1 cellular context compared by ENCODE assay signal in the genomic region with DNA sequence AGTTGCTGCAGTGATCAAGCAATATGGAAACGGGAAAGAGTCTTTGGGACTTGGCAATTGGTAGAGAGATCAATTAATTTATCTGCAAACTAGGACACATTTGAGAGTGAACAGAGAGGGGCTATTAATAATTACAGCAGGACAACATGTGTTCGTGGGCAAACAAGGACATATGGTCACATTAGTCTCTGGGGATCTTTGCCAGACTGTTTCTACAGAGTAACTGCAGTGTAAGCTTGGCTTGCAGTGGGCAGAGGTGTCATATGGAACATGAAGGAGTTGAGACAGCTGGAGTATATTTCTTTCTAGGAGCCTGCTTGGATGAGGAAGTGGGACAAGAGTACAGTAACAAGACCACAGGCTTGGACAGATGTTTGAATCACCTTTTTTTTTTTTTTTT.
A peak's percentile ranks its signal among the peaks of the same experiment; 100 is the strongest.
TF ChIP-seq lines count a peak whose summit lies in the region.

No MANE protein-coding gene starts in this region.

TF ChIP-seq in K562, 482 proteins besides CTCF, POLR2A, EP300 and RAD21 (continued from another document):
- 0 out of 2 replicates have a peak, but pooled peaks have one; percentile 17 for TF ChIP-seq SPI1 (IDR thresholded peaks at IDR 0.05; ENCODE audit: borderline replicate concordance, low read depth, low read length)
